2 cellular contexts compared by ENCODE assay signal in the genomic region with DNA sequence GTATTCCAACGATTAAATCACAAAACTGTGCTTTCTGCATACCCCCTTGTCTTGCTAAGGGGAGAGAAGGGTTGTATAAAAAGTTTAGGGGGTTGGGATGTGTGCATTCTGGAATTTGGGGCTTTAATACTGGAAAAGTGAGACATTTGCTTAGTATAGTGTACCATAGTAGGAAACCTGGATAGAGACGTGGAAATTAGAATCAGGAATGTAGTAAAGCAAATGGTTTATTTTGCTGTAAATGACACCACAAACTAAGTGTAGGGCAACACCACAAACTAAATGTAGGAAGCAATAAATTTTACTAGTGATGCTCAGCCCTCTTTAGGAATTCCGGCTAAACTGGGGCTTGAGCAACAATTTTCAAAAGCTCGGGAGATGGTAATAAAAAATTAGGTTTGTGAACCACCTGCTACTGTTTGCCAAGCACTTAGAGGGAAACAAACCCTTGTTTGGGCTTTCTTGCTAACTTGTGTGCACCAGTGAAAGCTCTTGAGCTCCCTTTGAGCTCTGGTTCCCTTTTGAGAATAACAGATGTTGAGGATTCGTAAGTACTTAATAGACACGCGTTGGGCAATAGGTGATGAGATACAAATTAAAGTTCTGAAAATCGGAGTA.
A peak's percentile ranks its signal among the peaks of the same experiment; 100 is the strongest.
TF ChIP-seq lines count a peak whose summit lies in the region.

No MANE protein-coding gene starts in this region.

TF ChIP-seq in A549, 52 proteins besides CTCF, POLR2A, EP300 and RAD21:
- TF ChIP-seq TFCP2L1 (CRISPR knock-in tag; IDR thresholded peaks at IDR 0.05) (0 out of 2 replicates have a peak, but pooled peaks have one; percentile 26), HDAC2 (IDR thresholded peaks at IDR 0.05) (no peak), ZSCAN20 (CRISPR knock-in tag; IDR thresholded peaks at IDR 0.05) (no peak)

TF ChIP-seq in endothelial cell of umbilical vein, 7 proteins besides CTCF, POLR2A, EP300 and RAD21:
- TF ChIP-seq FOS (IDR thresholded peaks at IDR 0.05; ENCODE audit: borderline replicate concordance, insufficient read depth, low read length) (no peak), POLR2AphosphoS5 (IDR thresholded peaks at IDR 0.05; ENCODE audit: insufficient read depth, low read depth, low read length) (peak; percentile 26)
